Comparison of ENCODE assay signal across 8 cellular contexts in the genomic region with DNA sequence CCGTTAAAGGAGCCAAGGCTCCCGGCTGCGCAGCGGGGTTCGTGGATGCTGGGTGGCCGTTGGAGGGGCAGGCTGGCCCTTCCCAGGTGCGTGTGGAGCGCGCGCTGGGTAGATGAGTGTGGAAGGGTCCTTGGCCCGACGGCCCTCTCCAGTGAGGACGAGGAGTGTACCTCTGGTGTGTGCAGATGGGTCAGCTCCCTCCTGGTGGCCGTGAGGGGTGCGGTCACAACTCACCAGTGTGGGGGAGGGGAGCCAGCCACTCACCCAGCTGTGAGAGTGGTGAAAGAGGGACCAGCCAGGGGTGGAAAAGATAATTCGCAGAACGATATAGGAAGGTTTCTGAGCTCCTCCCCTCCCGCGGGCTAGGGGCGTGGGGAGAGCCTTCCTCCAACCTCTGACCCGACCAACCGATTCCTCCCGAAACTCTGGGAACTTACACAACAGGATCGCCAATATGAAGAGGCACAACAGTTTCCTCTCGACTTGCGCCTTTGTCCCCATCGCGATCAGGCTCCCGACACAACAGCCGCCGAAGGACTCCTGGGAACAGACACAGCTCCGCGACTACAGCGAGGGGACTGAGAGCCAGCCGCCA. TPM values are rescaled to one million over a fixed set of nuclear protein-coding genes. Genes with fewer than 3 reads are reported as not detected.
DNase-seq lines count a peak whose midpoint lies in the region; ATAC-seq and TF ChIP-seq lines count a peak whose summit lies in the region.

F11R (minus strand) TSS at position 580 of the 595 bp plus-strand sequence; CDS start at position 501, 79 bp downstream.

- H3K9ac ChIP-seq in Loucy (ENCODE audit: low read depth, low read length, poor library complexity, severe bottlenecking) = peak within 1 kb of the TSS; percentile 73
- peak within 1 kb of the TSS; percentile 10 for H3K9ac ChIP-seq in fibroblast of lung (ENCODE audit: insufficient read depth, low read length)

- H3K27me3 Mint-ChIP-seq in activated naive CD4-positive, alpha-beta T cell treated with anti-CD3 and anti-CD28 coated beads, Interleukin-2, amount 10 ng/mL, durations not matched to agents 7 days and 5 days = peaks cover 9% of the 10 kb centered on the region
- no peaks in the 10 kb centered on the region for H3K27me3 Mint-ChIP-seq in WTC11 (ENCODE audit: low read depth)
- peaks cover 0 to 2% (median 0%) of the 10 kb centered on the region in 5 donors for H3K27me3 Mint-ChIP-seq in naive thymus-derived CD8-positive, alpha-beta T cell

- no peaks in the 10 kb centered on the region for H3K9me3 ChIP-seq in HAP-1
- no peaks in the 10 kb centered on the region for H3K9me3 ChIP-seq in Loucy (ENCODE audit: insufficient read depth, low read depth, low read length)
- H3K9me3 ChIP-seq in fibroblast of lung (ENCODE audit: control insufficient read depth, insufficient read depth, low read depth, low read length) = no peaks in the 10 kb centered on the region

- no peaks in the 10 kb centered on the region for H3K9me3 Mint-ChIP-seq in activated naive CD4-positive, alpha-beta T cell treated with anti-CD3 and anti-CD28 coated beads, Interleukin-2, amount 10 ng/mL, durations not matched to agents 7 days and 5 days
- no peaks in the 10 kb centered on the region for H3K9me3 Mint-ChIP-seq in WTC11
- no peaks in the 10 kb centered on the region for H3K9me3 Mint-ChIP-seq in naive thymus-derived CD8-positive, alpha-beta T cell

- H3K4me3 ChIP-seq in HAP-1 (peak within 1 kb of the TSS; percentile 58), Loucy (ENCODE audit: low read length, poor library complexity, severe bottlenecking) (peak within 1 kb of the TSS; percentile 79), fibroblast of lung (replicated peaks in 1 of 4; ENCODE audit: control extremely low read depth in 1 of 4, insufficient read depth in 1 of 4, low read depth in 3 of 4, low read length in 4 of 4) (peak within 1 kb of the TSS in 3 of 4 experiments; percentile 27 to 59 (median 53))

- H3K27ac Mint-ChIP-seq in activated naive CD4-positive, alpha-beta T cell treated with anti-CD3 and anti-CD28 coated beads, Interleukin-2, amount 10 ng/mL, durations not matched to agents 7 days and 5 days = peak within 1 kb of the TSS; percentile 76
- peak within 1 kb of the TSS; percentile 100 for H3K27ac Mint-ChIP-seq in WTC11
- peak within 1 kb of the TSS; percentile 62 to 98 (median 94) for H3K27ac Mint-ChIP-seq in naive thymus-derived CD8-positive, alpha-beta T cell

- H2AFZ ChIP-seq in Loucy (ENCODE audit: low read length) (peak within 1 kb of the TSS; percentile 96), fibroblast of lung (ENCODE audit: low read length) (peak within 1 kb of the TSS; percentile 20)

- in situ Hi-C loops in HAP-1 (cut with MboI; ENCODE audit: low sequenced_read_pairs) = no loop called here

- peaks cover 31% of the 10 kb centered on the region for H3K4me1 ChIP-seq in HAP-1
- H3K4me1 ChIP-seq in Loucy (ENCODE audit: insufficient read depth, low read length, poor library complexity, severe bottlenecking) = peaks cover 38% of the 10 kb centered on the region
- H3K4me1 ChIP-seq in fibroblast of lung (ENCODE audit: control insufficient read depth, extremely low read depth, insufficient read depth, low read length) = peaks cover 6% of the 10 kb centered on the region

- H4K20me1 ChIP-seq in Loucy (ENCODE audit: insufficient read depth, low read length, poor library complexity, severe bottlenecking) = peaks cover 4% of the 10 kb centered on the region
- no peaks in the 10 kb centered on the region for H4K20me1 ChIP-seq in fibroblast of lung (ENCODE audit: control insufficient read depth, extremely low read depth, insufficient read depth, low read length)

- no peaks in the 10 kb centered on the region for H3K9me2 ChIP-seq in Loucy (replicated peaks; ENCODE audit: low read depth, low read length)

- 0 out of 2 replicates have a peak, but pooled peaks have one; percentile 17 for TF ChIP-seq CTCF in Loucy (conservative IDR thresholded peaks at IDR 0.05; ENCODE audit: low read length)
- no peak for TF ChIP-seq CTCF in WTC11 (IDR thresholded peaks at IDR 0.05)
- peak in 1 of 2 donors; percentile 5 for TF ChIP-seq CTCF in fibroblast of lung (conservative IDR thresholded peaks at IDR 0.05 in 1 of 2, IDR thresholded peaks at IDR 0.05 in 1 of 2; ENCODE audit: low read depth in 1 of 2, low read length in 2 of 2)

- H3F3A ChIP-seq in Loucy (ENCODE audit: low read depth) = 0 out of 2 replicates have a peak, but pooled peaks cover 3% of the 10 kb centered on the region

- H3K27ac ChIP-seq in fibroblast of lung (ENCODE audit: insufficient read depth, low read length) = no peak within 1 kb of the TSS

- DNase-seq in activated naive CD4-positive, alpha-beta T cell treated with anti-CD3 and anti-CD28 coated beads, Interleukin-2, amount 10 ng/mL, durations not matched to agents 7 days and 5 days = peak; percentile 59
- no peak for DNase-seq in activated naive CD4-positive, alpha-beta T cell treated with Interleukin-2 at 50 U/mL for 16 hours
- peak; percentile 28 to 79 for DNase-seq in HAP-1 (ENCODE audit: low spot score in 2 of 2)
- DNase-seq in WTC11 (ENCODE audit: low spot score) = peak; percentile 61
- DNase-seq in fibroblast of lung (ENCODE audit: low read depth in 2 of 2) = no peak
- DNase-seq in naive thymus-derived CD8-positive, alpha-beta T cell = peak in 2 of 10 donors; percentile 17 to 37
- no peak for DNase-seq in COLO829 (ENCODE audit: low spot score)

- peak; percentile 23 for ATAC-seq in WTC11
- peak; percentile 41 to 47 for ATAC-seq in naive thymus-derived CD8-positive, alpha-beta T cell

- CTCF ChIA-PET in activated naive CD4-positive, alpha-beta T cell treated with anti-CD3 and anti-CD28 coated beads, Interleukin-2, amount 10 ng/mL, durations not matched to agents 7 days and 5 days (lab: Charles Lee) = interaction anchor here (0.9 to 2.7 kb wide), 7 partner anchors 20 to 252 kb away, joined by 3 to 22 read pairs (median 4); no protein-coding TSS in a partner anchor
- CTCF ChIA-PET in WTC11 (lab: Charles Lee) = interaction anchor here (0.6 to 3.6 kb wide), 26 partner anchors 10 to 851 kb away, joined by 3 to 47 read pairs (median 5); partner anchors contain the start of genes ADAMTS4, KLHDC9, PPOX and TOMM40L

- H3K79me2 ChIP-seq in Loucy (ENCODE audit: insufficient read depth, low read length) (peaks cover 29% of the 10 kb centered on the region; the same call in 1 of the 2 replicates), fibroblast of lung (ENCODE audit: control insufficient read depth, insufficient read depth, low read length) (no peaks in the 10 kb centered on the region)

- peak within 1 kb of the TSS; percentile 78 for H3K4me3 Mint-ChIP-seq in activated naive CD4-positive, alpha-beta T cell treated with anti-CD3 and anti-CD28 coated beads, Interleukin-2, amount 10 ng/mL, durations not matched to agents 7 days and 5 days
- H3K4me3 Mint-ChIP-seq in WTC11 = peak within 1 kb of the TSS; percentile 87
- peak within 1 kb of the TSS; percentile 85 to 97 (median 90) for H3K4me3 Mint-ChIP-seq in naive thymus-derived CD8-positive, alpha-beta T cell

- H3K4me2 ChIP-seq in Loucy (ENCODE audit: low read depth, low read length, poor library complexity, severe bottlenecking) = peak within 1 kb of the TSS; percentile 89
- peak within 1 kb of the TSS; percentile 88 for H3K4me2 ChIP-seq in fibroblast of lung (ENCODE audit: extremely low read depth, insufficient read depth, low read length)

- POLR2A ChIA-PET in WTC11 (lab: Charles Lee) = interaction anchor here (0.5 to 2.8 kb wide), 19 partner anchors 9 to 354 kb away, joined by 3 to 24 read pairs (median 5); partner anchors contain the start of genes DEDD, KLHDC9, NDUFS2 and TSTD1
- POLR2A ChIA-PET in naive thymus-derived CD8-positive, alpha-beta T cell (lab: Charles Lee) = interaction anchor here (0.6 to 5.4 kb wide), 16 partner anchors 9 to 313 kb away, joined by 3 to 65 read pairs (median 4); partner anchors contain the start of genes ARHGAP30, DEDD, KLHDC9 and TSTD1

- peaks cover 2% of the 10 kb centered on the region for H3K36me3 Mint-ChIP-seq in activated naive CD4-positive, alpha-beta T cell treated with anti-CD3 and anti-CD28 coated beads, Interleukin-2, amount 10 ng/mL, durations not matched to agents 7 days and 5 days
- H3K36me3 Mint-ChIP-seq in WTC11 = peaks cover 4% of the 10 kb centered on the region; the same call in 1 of the 2 replicates
- peaks cover 0 to 2% (median 0%) of the 10 kb centered on the region in 3 donors for H3K36me3 Mint-ChIP-seq in naive thymus-derived CD8-positive, alpha-beta T cell

- peaks cover 34% of the 10 kb centered on the region for H3K4me1 Mint-ChIP-seq in activated naive CD4-positive, alpha-beta T cell treated with anti-CD3 and anti-CD28 coated beads, Interleukin-2, amount 10 ng/mL, durations not matched to agents 7 days and 5 days
- peaks cover 50% of the 10 kb centered on the region for H3K4me1 Mint-ChIP-seq in WTC11
- peaks cover 28 to 51% (median 45%) of the 10 kb centered on the region in 4 donors for H3K4me1 Mint-ChIP-seq in naive thymus-derived CD8-positive, alpha-beta T cell

- H3K27me3 ChIP-seq in HAP-1 (ENCODE audit: low read depth) = no peaks in the 10 kb centered on the region
- no peaks in the 10 kb centered on the region for H3K27me3 ChIP-seq in Loucy (ENCODE audit: insufficient read depth, low read length, poor library complexity, severe bottlenecking)
- peaks cover 26% of the 10 kb centered on the region for H3K27me3 ChIP-seq in fibroblast of lung (ENCODE audit: control insufficient read depth, insufficient read depth, low read length)

- no peaks in the 10 kb centered on the region for H3K36me3 ChIP-seq in HAP-1 (replicated peaks)
- H3K36me3 ChIP-seq in Loucy (ENCODE audit: insufficient read depth, low read length) = no peaks in the 10 kb centered on the region
- no peaks in the 10 kb centered on the region for H3K36me3 ChIP-seq in fibroblast of lung (ENCODE audit: control insufficient read depth, insufficient read depth, low read length)

TF ChIP-seq in WTC11, 78 proteins besides CTCF, POLR2A, EP300 and RAD21 (continues in another document):
- TF ChIP-seq NFYB (CRISPR knock-in tag; conservative IDR thresholded peaks at IDR 0.05; ENCODE audit: low read depth) = no peak
- TF ChIP-seq TP53 (CRISPR knock-in tag; IDR thresholded peaks at IDR 0.05) = no peak

RNA-seq across cellular contexts. Expression of gene F11R, which starts in this region (rescaled TPM):
- total RNA-seq in WTC11 (2021) (202 to 213 TPM (median 203 TPM) in 3 replicates), fibroblast of lung (0.66 and 2.1 TPM in 2 replicates)
- 0.50 and 1.5 TPM in 2 replicates for polyA plus RNA-seq in fibroblast of lung
- 0.16 and 0.25 TPM in 2 replicates for polyA plus RNA-seq in fibroblast of lung (2012)
- 0.33 TPM in 1 of 2 replicates, not detected in the other for polyA minus RNA-seq in fibroblast of lung (ENCODE audit: low replicate concordance)
- 10 to 100 TPM; 16.3 to 16.4 TPM for total RNA-seq in naive thymus-derived CD8-positive, alpha-beta T cell
- polyA plus RNA-seq in naive thymus-derived CD8-positive, alpha-beta T cell = 1 to 10 TPM; 6.7 to 9.0 (median 8.1) TPM

Comparison
In these comparisons a context has a peak if more than half of its experiments do, and no peak if none do; other contexts are left out.
1. RNA of gene F11R (total RNA-seq): 202 to 213 TPM in WTC11; 16.3 to 16.4 TPM in naive thymus-derived CD8-positive, alpha-beta T cell and 0.66 to 2.1 TPM in fibroblast of lung; every median in the first group is over 10 times any median in the second.
2. DNase-seq: peak in activated naive CD4-positive, alpha-beta T cell treated with anti-CD3 and anti-CD28 coated beads, Interleukin-2, amount 10 ng/mL, durations not matched to agents 7 days and 5 days (single experiment), HAP-1 (2 of 2) and WTC11 (single experiment); none in activated naive CD4-positive, alpha-beta T cell treated with Interleukin-2 at 50 U/mL for 16 hours (single experiment), fibroblast of lung (0 of 2) and COLO829 (single experiment).
3. Peak in every context shown above with its lines, with median percentiles within 50 percentile points of each other: H3K27ac Mint-ChIP-seq, H3K4me3 Mint-ChIP-seq and H3K4me3 ChIP-seq.